In genomic region chr6:157379656-157380457, GRCh38 we compare ENCODE assay signal across 8 cellular contexts. TPM values are rescaled to one million over a fixed set of nuclear protein-coding genes. Genes with fewer than 3 reads are reported as not detected.
DNase-seq lines count a peak whose midpoint lies in the region; ATAC-seq and TF ChIP-seq lines count a peak whose summit lies in the region.

No MANE protein-coding gene starts in this region.

- DNase-seq in GM10266 (ENCODE audit: extremely low spot score) (peak; percentile 91), NCI-H1092 treated with DMSO at 0.1 percent for 48 hours (lab: John Stamatoyannopoulos, UW) (peak; percentile 94), SK-N-SH (peak; percentile 90), glomerular visceral epithelial cell (ENCODE audit: extremely low spot score) (peak; percentile 90), omental fat pad (ENCODE audit: low spot score) (peak; percentile 78)

- peaks cover 21% of the 10 kb centered on the region for H3K79me2 ChIP-seq in SK-N-SH (ENCODE audit: insufficient read depth)

- CTCF ChIA-PET in SK-N-SH (lab: Yijun Ruan, JAX), result interaction anchor here (0.5 to 1.2 kb wide), 6 partner anchors 10 to 1311 kb away, joined by 3 read pairs; partner anchors contain the start of gene TMEM242

- WGBS in SK-N-SH (ENCODE audit: low lambda C conversion rate), result 2% methylated on average over 24 of the region's 45 CpGs

- peak overlapping the region; percentile 84 for H3K9ac ChIP-seq in SK-N-SH

- H3K36me3 Mint-ChIP-seq in activated naive CD4-positive, alpha-beta T cell treated with anti-CD3 and anti-CD28 coated beads, Interleukin-2, amount 50 U/mL, for 24 hours, result no peaks in the 10 kb centered on the region

- ATAC-seq in HG02642 (IDR thresholded peaks at IDR 0.05; ENCODE audit: poor library complexity, unreplicated experiment) (peak; percentile 75), omental fat pad (ENCODE audit: low FRiP score) (peak; percentile 89)

- H3K27ac ChIP-seq in SK-N-SH (ENCODE audit: low read depth in 2 of 2, low read length in 1 of 2) (peak overlapping the region; percentile 76 to 94), temporal lobe (ENCODE audit: low read depth, low read length) (peak overlapping the region; percentile 89)

- H3K27me3 ChIP-seq in SK-N-SH (ENCODE audit: insufficient read depth), result no peaks in the 10 kb centered on the region

- peak overlapping the region; percentile 66 for H3K27ac Mint-ChIP-seq in activated naive CD4-positive, alpha-beta T cell treated with anti-CD3 and anti-CD28 coated beads, Interleukin-2, amount 50 U/mL, for 24 hours

- no peak for TF ChIP-seq RAD21 in SK-N-SH (IDR thresholded peaks at IDR 0.05; ENCODE audit: low read length)

- peaks cover 3% of the 10 kb centered on the region for H3F3A ChIP-seq in SK-N-SH (replicated peaks; ENCODE audit: insufficient read depth)

- peak overlapping the region; percentile 92 to 97 for H3K4me3 ChIP-seq in SK-N-SH (ENCODE audit: low read depth in 2 of 2, low read length in 1 of 2)

- no peaks in the 10 kb centered on the region for H3K9me3 ChIP-seq in SK-N-SH

- TF ChIP-seq CTCF in GM10266 (IDR thresholded peaks at IDR 0.05; ENCODE audit: control insufficient read depth, insufficient read depth, low read depth, missing control alignments), result no peak
- TF ChIP-seq CTCF in SK-N-SH (IDR thresholded peaks at IDR 0.05), result no peak
- no peak for TF ChIP-seq CTCF in omental fat pad (IDR thresholded peaks at IDR 0.05)

- POLR2A ChIA-PET in SK-N-SH (lab: Yijun Ruan, JAX), result interaction anchor here (0.6 to 2.0 kb wide), 4 partner anchors 11 to 349 kb away, joined by 3 to 19 read pairs (median 3); partner anchors contain the start of gene TMEM242

- no peaks in the 10 kb centered on the region for H3K9me2 ChIP-seq in SK-N-SH

- peak overlapping the region; percentile 78 for H2AFZ ChIP-seq in SK-N-SH (ENCODE audit: low read depth)

- peaks cover 32% of the 10 kb centered on the region for H3K4me1 Mint-ChIP-seq in activated naive CD4-positive, alpha-beta T cell treated with anti-CD3 and anti-CD28 coated beads, Interleukin-2, amount 50 U/mL, for 24 hours

- H3K4me2 ChIP-seq in SK-N-SH, result peak overlapping the region; percentile 80

- no peaks in the 10 kb centered on the region for H3K9me3 Mint-ChIP-seq in activated naive CD4-positive, alpha-beta T cell treated with anti-CD3 and anti-CD28 coated beads, Interleukin-2, amount 50 U/mL, for 24 hours

- H3K27me3 Mint-ChIP-seq in activated naive CD4-positive, alpha-beta T cell treated with anti-CD3 and anti-CD28 coated beads, Interleukin-2, amount 50 U/mL, for 24 hours, result peaks cover 4% of the 10 kb centered on the region

- H3K4me3 Mint-ChIP-seq in activated naive CD4-positive, alpha-beta T cell treated with anti-CD3 and anti-CD28 coated beads, Interleukin-2, amount 50 U/mL, for 24 hours, result peak overlapping the region; percentile 86

- H4K20me1 ChIP-seq in SK-N-SH (ENCODE audit: insufficient read depth), result no peaks in the 10 kb centered on the region

- H3K36me3 ChIP-seq in SK-N-SH (replicated peaks in 1 of 2; ENCODE audit: control insufficient read depth in 1 of 2, insufficient read depth in 2 of 2, low read length in 1 of 2), result no peaks in the 10 kb centered on the region

- TF ChIP-seq EP300 in SK-N-SH (IDR thresholded peaks at IDR 0.05; ENCODE audit: borderline replicate concordance in 1 of 2, low read depth in 1 of 2, low read length in 1 of 2), result no peak; a peak in 1 of 4 replicates

- peaks cover 0 to 11% of the 10 kb centered on the region in 2 experiments; a peak in 2 of 4 replicates for H3K4me1 ChIP-seq in SK-N-SH (ENCODE audit: control insufficient read depth in 1 of 2, insufficient read depth in 2 of 2, low read depth in 1 of 2, low read length in 1 of 2)

TF ChIP-seq in SK-N-SH, 30 proteins besides CTCF, POLR2A, EP300 and RAD21 (continues in another document):
- TF ChIP-seq POLR2AphosphoS5 (IDR thresholded peaks at IDR 0.05; ENCODE audit: low read depth, low read length), result peak; percentile 12; the same call in 1 of the 2 replicates
- TF ChIP-seq RXRA (IDR thresholded peaks at IDR 0.05; ENCODE audit: borderline replicate concordance, low read depth), result no peak
- TF ChIP-seq USF2 (IDR thresholded peaks at IDR 0.05; ENCODE audit: borderline replicate concordance, low read depth, low read length), result no peak
- no peak for TF ChIP-seq FOXM1 (IDR thresholded peaks at IDR 0.05; ENCODE audit: low read depth)
- TF ChIP-seq, protein P1, sequence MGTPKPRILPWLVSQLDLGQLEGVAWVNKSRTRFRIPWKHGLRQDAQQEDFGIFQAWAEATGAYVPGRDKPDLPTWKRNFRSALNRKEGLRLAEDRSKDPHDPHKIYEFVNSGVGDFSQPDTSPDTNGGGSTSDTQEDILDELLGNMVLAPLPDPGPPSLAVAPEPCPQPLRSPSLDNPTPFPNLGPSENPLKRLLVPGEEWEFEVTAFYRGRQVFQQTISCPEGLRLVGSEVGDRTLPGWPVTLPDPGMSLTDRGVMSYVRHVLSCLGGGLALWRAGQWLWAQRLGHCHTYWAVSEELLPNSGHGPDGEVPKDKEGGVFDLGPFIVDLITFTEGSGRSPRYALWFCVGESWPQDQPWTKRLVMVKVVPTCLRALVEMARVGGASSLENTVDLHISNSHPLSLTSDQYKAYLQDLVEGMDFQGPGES (IDR thresholded peaks at IDR 0.05; ENCODE audit: low read depth, low read length), result no peak
- 0 out of 2 replicates have a peak, but pooled peaks have one; percentile 52 for TF ChIP-seq ELF1 (IDR thresholded peaks at IDR 0.05)
- TF ChIP-seq GABPA (IDR thresholded peaks at IDR 0.05; ENCODE audit: low read depth), result no peak
- TF ChIP-seq RCOR1 (IDR thresholded peaks at IDR 0.05; ENCODE audit: low read length), result no peak
- TF ChIP-seq, protein P2, sequence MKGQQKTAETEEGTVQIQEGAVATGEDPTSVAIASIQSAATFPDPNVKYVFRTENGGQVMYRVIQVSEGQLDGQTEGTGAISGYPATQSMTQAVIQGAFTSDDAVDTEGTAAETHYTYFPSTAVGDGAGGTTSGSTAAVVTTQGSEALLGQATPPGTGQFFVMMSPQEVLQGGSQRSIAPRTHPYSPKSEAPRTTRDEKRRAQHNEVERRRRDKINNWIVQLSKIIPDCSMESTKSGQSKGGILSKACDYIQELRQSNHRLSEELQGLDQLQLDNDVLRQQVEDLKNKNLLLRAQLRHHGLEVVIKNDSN (IDR thresholded peaks at IDR 0.05; ENCODE audit: borderline replicate concordance, low read depth), result no peak
- peak; percentile 62; the same call in 1 of the 2 replicates for TF ChIP-seq MXI1 (IDR thresholded peaks at IDR 0.05; ENCODE audit: low read depth, low read length)
- TF ChIP-seq REST (IDR thresholded peaks at IDR 0.05; ENCODE audit: low read depth, low read length), result no peak
- TF ChIP-seq YY1 (IDR thresholded peaks at IDR 0.05; ENCODE audit: low read depth), result 0 out of 2 replicates have a peak, but pooled peaks have one; percentile 23
- TF ChIP-seq JUND (IDR thresholded peaks at IDR 0.05), result no peak

RNA-seq across cellular contexts. Expression of gene ZDHHC14, which starts 1.1 kb away (rescaled TPM):
- 5.4 TPM in 2 replicates for polyA plus RNA-seq in SK-N-SH (2012; rRNA removed)
- 3.5 and 4.2 TPM in 2 replicates for polyA plus RNA-seq in SK-N-SH (2012; cell fraction: cytosol; rRNA removed)
- 8.2 and 9.1 TPM in 2 replicates for polyA plus RNA-seq in SK-N-SH (2012; cell fraction: nucleus; rRNA removed)
- total RNA-seq in omental fat pad (10 to 100 TPM in 1 of 4 donors, 1 to 10 TPM in 3; 5.6 to 13.7 (median 6.9) TPM), temporal lobe (7.1 TPM)

RNA-seq across cellular contexts. Expression of gene TMEM242, which starts 56.5 kb away (rescaled TPM):
- polyA plus RNA-seq in SK-N-SH (2012; rRNA removed), result 7.4 and 8.3 TPM in 2 replicates
- 8.5 and 11.2 TPM in 2 replicates for polyA plus RNA-seq in SK-N-SH (2012; cell fraction: cytosol; rRNA removed)
- 3.7 and 5.4 TPM in 2 replicates for polyA plus RNA-seq in SK-N-SH (2012; cell fraction: nucleus; rRNA removed)
- 10 to 100 TPM in 1 of 4 donors, 1 to 10 TPM in 3; 3.5 to 13.6 (median 5.2) TPM for total RNA-seq in omental fat pad
- 11.6 TPM for total RNA-seq in temporal lobe

Comparison
In these comparisons a context has a peak if more than half of its experiments do, and no peak if none do; other contexts are left out.
1. Peak in every context shown above with its lines: DNase-seq, ATAC-seq, H3K4me3 ChIP-seq and H3K27ac ChIP-seq.